ENCODE assay signal across 12 cellular contexts in the genomic region with DNA sequence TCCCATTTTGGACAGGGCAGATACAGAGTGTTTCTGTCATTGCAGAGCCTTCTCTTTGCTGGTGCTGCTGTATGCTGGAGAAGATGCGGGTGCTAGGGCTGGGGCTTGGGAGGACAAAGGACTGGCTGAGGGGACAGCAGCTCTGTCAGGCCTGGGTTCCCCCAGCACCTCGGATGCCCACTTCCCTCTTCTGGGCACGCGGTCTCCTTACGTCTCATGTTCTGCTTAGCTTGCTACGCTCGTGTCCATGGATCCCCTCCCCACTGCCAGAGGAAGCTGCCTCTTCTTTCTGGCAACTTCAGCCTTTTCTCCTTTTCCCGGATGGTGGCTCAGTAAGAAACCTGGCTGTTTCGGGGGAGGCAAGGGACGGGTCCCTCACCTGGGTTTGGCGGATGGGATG.
"Had no signal": no experiment of that assay in that cellular context is flagged by ENCODE, and none has a peak within 500 bp of the region (broad histone marks: within the 10 kb centered on the region; RNA-seq: fewer than 3 reads in every experiment).

No MANE protein-coding gene starts in this region.

- ATAC-seq: activated naive CD8-positive, alpha-beta T cell treated with anti-CD3 and anti-CD28 coated beads, Interleukin-2, amount 50 U/mL, for 24 hours; activated T-helper 17 cell treated with anti-CD3 and anti-CD28 coated beads, Interleukin-2, amount 50 U/mL, for 72 hours; natural killer cell; stimulated activated naive B cell treated with anti-CD40 and anti-IgM and Interleukin-4, amounts not matched to agents 10 μg/mL and 1 μg/mL and 100 μg/mL, for 72 hours had no signal

- H3K9me3 Mint-ChIP-seq: activated naive CD4-positive, alpha-beta T cell treated with anti-CD3 and anti-CD28 coated beads for 36 hours; activated naive CD8-positive, alpha-beta T cell treated with anti-CD3 and anti-CD28 coated beads, Interleukin-2, amount 50 U/mL, for 24 hours; activated T-helper 17 cell treated with anti-CD3 and anti-CD28 coated beads, Interleukin-2, amount 50 U/mL, for 72 hours; natural killer cell; stimulated activated naive B cell treated with anti-CD40 and anti-IgM and Interleukin-4, amounts not matched to agents 10 μg/mL and 1 μg/mL and 100 μg/mL, for 72 hours had no signal

- H3K36me3 Mint-ChIP-seq: natural killer cell; stimulated activated naive B cell treated with anti-CD40 and anti-IgM and Interleukin-4, amounts not matched to agents 10 μg/mL and 1 μg/mL and 100 μg/mL, for 72 hours had no signal

- H3K4me1 Mint-ChIP-seq: activated naive CD8-positive, alpha-beta T cell treated with anti-CD3 and anti-CD28 coated beads, Interleukin-2, amount 50 U/mL, for 24 hours; activated T-helper 17 cell treated with anti-CD3 and anti-CD28 coated beads, Interleukin-2, amount 50 U/mL, for 72 hours; natural killer cell; stimulated activated naive B cell treated with anti-CD40 and anti-IgM and Interleukin-4, amounts not matched to agents 10 μg/mL and 1 μg/mL and 100 μg/mL, for 72 hours had no signal

- H3K27ac Mint-ChIP-seq: activated naive CD4-positive, alpha-beta T cell treated with anti-CD3 and anti-CD28 coated beads for 36 hours; activated naive CD8-positive, alpha-beta T cell treated with anti-CD3 and anti-CD28 coated beads, Interleukin-2, amount 50 U/mL, for 24 hours; activated T-helper 17 cell treated with anti-CD3 and anti-CD28 coated beads, Interleukin-2, amount 50 U/mL, for 72 hours; natural killer cell; stimulated activated naive B cell treated with anti-CD40 and anti-IgM and Interleukin-4, amounts not matched to agents 10 μg/mL and 1 μg/mL and 100 μg/mL, for 72 hours had no signal

- H3K4me3 Mint-ChIP-seq: activated naive CD4-positive, alpha-beta T cell treated with anti-CD3 and anti-CD28 coated beads for 36 hours; activated naive CD8-positive, alpha-beta T cell treated with anti-CD3 and anti-CD28 coated beads, Interleukin-2, amount 50 U/mL, for 24 hours; activated T-helper 17 cell treated with anti-CD3 and anti-CD28 coated beads, Interleukin-2, amount 50 U/mL, for 72 hours; natural killer cell; stimulated activated naive B cell treated with anti-CD40 and anti-IgM and Interleukin-4, amounts not matched to agents 10 μg/mL and 1 μg/mL and 100 μg/mL, for 72 hours had no signal

- DNase-seq: activated CD4-positive, alpha-beta T cell treated with anti-CD3 and anti-CD28 coated beads for 1 hour; activated CD4-positive, alpha-beta T cell treated with anti-CD3 and anti-CD28 coated beads, Interleukin-2, amount 50 U/mL, for 4 hours; activated naive CD4-positive, alpha-beta T cell treated with anti-CD3 and anti-CD28 coated beads for 36 hours; activated naive CD8-positive, alpha-beta T cell treated with anti-CD3 and anti-CD28 coated beads, Interleukin-2, amount 50 U/mL, for 24 hours; foreskin fibroblast; mammary epithelial cell; natural killer cell; stimulated activated CD4-positive, alpha-beta T cell treated with anti-CD3 and anti-CD28 coated beads, Interleukin-2, amount 100 ng/mL, for 48 hours; stimulated activated naive B cell treated with anti-CD40 and anti-IgM and Interleukin-4, amounts not matched to agents 10 μg/mL and 1 μg/mL and 100 μg/mL, for 72 hours; trophoblast cell had no signal

- H3K27ac ChIP-seq: VCaP had no signal
